Comparison of ENCODE assay signal across 1 cellular context in the genomic region with DNA sequence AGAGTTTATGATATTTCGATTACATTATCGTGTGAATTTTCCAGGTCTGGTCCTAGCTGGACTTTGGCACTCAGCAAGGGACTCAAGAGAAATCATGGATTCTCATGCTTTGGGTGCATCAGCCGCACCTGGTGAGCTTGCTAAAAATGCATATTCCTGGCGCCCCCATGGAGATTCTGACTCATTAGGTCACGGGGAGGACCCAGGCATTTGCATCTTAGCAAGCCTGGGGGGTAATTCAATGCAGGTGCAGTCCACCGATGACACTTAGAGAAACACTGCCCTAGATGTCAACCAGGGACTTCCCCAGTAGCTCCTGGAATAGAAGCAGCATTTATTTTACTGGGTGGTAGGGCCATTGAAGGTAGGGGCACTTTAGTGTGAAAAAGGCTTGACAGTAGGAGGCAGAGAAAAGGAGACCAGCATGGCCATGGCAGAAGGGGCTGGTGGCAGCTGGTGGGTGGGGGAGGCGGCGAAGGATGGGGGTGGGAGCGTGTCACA.
TF ChIP-seq lines count a peak whose summit lies in the region.

No MANE protein-coding gene starts in this region.

TF ChIP-seq in GM12878, 131 proteins besides CTCF, POLR2A, EP300 and RAD21 (continued from another document):
- TF ChIP-seq, protein P1, sequence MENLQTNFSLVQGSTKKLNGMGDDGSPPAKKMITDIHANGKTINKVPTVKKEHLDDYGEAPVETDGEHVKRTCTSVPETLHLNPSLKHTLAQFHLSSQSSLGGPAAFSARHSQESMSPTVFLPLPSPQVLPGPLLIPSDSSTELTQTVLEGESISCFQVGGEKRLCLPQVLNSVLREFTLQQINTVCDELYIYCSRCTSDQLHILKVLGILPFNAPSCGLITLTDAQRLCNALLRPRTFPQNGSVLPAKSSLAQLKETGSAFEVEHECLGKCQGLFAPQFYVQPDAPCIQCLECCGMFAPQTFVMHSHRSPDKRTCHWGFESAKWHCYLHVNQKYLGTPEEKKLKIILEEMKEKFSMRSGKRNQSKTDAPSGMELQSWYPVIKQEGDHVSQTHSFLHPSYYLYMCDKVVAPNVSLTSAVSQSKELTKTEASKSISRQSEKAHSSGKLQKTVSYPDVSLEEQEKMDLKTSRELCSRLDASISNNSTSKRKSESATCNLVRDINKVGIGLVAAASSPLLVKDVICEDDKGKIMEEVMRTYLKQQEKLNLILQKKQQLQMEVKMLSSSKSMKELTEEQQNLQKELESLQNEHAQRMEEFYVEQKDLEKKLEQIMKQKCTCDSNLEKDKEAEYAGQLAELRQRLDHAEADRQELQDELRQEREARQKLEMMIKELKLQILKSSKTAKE (IDR thresholded peaks at IDR 0.05; ENCODE audit: low read depth, poor library complexity, severe bottlenecking), result peak; percentile 88
- TF ChIP-seq, protein P2, sequence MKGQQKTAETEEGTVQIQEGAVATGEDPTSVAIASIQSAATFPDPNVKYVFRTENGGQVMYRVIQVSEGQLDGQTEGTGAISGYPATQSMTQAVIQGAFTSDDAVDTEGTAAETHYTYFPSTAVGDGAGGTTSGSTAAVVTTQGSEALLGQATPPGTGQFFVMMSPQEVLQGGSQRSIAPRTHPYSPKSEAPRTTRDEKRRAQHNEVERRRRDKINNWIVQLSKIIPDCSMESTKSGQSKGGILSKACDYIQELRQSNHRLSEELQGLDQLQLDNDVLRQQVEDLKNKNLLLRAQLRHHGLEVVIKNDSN (IDR thresholded peaks at IDR 0.05; ENCODE audit: borderline replicate concordance, extremely low read length, insufficient read depth, low read depth, low read length), result peak; percentile 56
- TF ChIP-seq CHD4 (IDR thresholded peaks at IDR 0.05) (0 out of 2 replicates have a peak, but pooled peaks have one; percentile 56), CREM (IDR thresholded peaks at IDR 0.05; ENCODE audit: low read depth) (peak; percentile 87), BMI1 (IDR thresholded peaks at IDR 0.05; ENCODE audit: borderline replicate concordance) (peak; percentile 29; the same call in 1 of the 2 replicates), PML (IDR thresholded peaks at IDR 0.05; ENCODE audit: low read length) (0 out of 2 replicates have a peak, but pooled peaks have one; percentile 36), CBFB (IDR thresholded peaks at IDR 0.05; ENCODE audit: low read depth) (peak; percentile 31; the same call in 1 of the 2 replicates), MTA3 (IDR thresholded peaks at IDR 0.05; ENCODE audit: borderline replicate concordance, low read length) (no peak), TCF3 (IDR thresholded peaks at IDR 0.05; ENCODE audit: borderline replicate concordance, insufficient read depth, low read depth, low read length) (peak; percentile 90), MYB (IDR thresholded peaks at IDR 0.05; ENCODE audit: borderline replicate concordance, low read depth, low read length) (no peak), CREB1 (IDR thresholded peaks at IDR 0.05; ENCODE audit: low read depth) (peak; percentile 76), DPF2 (IDR thresholded peaks at IDR 0.05) (peak; percentile 86), ZNF207 (IDR thresholded peaks at IDR 0.05; ENCODE audit: borderline replicate concordance) (no peak), GATAD2B (conservative IDR thresholded peaks at IDR 0.05; ENCODE audit: low read depth) (no peak; the same call in 1 of the 2 replicates), YY1 (IDR thresholded peaks at IDR 0.05; ENCODE audit: low read depth, low read length) (no peak), TAF1 (IDR thresholded peaks at IDR 0.05; ENCODE audit: borderline replicate concordance, low read depth, low read length) (peak; percentile 75; the same call in 1 of the 2 replicates), ATF7 (IDR thresholded peaks at IDR 0.05; ENCODE audit: low read depth) (peak; percentile 92), NFXL1 (IDR thresholded peaks at IDR 0.05; ENCODE audit: borderline replicate concordance) (no peak), NFIC (IDR thresholded peaks at IDR 0.05; ENCODE audit: low read depth, low read length) (peak; percentile 89), MXI1 (IDR thresholded peaks at IDR 0.05; ENCODE audit: low read depth, low read length) (peak; percentile 41), BACH1 (IDR thresholded peaks at IDR 0.05; ENCODE audit: borderline replicate concordance) (peak; percentile 15; the same call in 1 of the 2 replicates), POU2F2 (IDR thresholded peaks at IDR 0.05; ENCODE audit: borderline replicate concordance, low read depth, low read length) (peak; percentile 99), BRCA1 (IDR thresholded peaks at IDR 0.05; ENCODE audit: low read depth, low read length) (no peak), PAX8 (IDR thresholded peaks at IDR 0.05) (no peak), SUPT20H (IDR thresholded peaks at IDR 0.05; ENCODE audit: borderline replicate concordance, control insufficient read depth, low read depth, low read length) (no peak), BCL11A (IDR thresholded peaks at IDR 0.05; ENCODE audit: low read depth, low read length) (peak; percentile 78), KAT2A (conservative IDR thresholded peaks at IDR 0.05; ENCODE audit: control insufficient read depth, low read depth, low read length) (no peak), IRF4 (IDR thresholded peaks at IDR 0.05; ENCODE audit: low read depth, low read length) (0 out of 2 replicates have a peak, but pooled peaks have one; percentile 5)
- TF ChIP-seq, protein P3, sequence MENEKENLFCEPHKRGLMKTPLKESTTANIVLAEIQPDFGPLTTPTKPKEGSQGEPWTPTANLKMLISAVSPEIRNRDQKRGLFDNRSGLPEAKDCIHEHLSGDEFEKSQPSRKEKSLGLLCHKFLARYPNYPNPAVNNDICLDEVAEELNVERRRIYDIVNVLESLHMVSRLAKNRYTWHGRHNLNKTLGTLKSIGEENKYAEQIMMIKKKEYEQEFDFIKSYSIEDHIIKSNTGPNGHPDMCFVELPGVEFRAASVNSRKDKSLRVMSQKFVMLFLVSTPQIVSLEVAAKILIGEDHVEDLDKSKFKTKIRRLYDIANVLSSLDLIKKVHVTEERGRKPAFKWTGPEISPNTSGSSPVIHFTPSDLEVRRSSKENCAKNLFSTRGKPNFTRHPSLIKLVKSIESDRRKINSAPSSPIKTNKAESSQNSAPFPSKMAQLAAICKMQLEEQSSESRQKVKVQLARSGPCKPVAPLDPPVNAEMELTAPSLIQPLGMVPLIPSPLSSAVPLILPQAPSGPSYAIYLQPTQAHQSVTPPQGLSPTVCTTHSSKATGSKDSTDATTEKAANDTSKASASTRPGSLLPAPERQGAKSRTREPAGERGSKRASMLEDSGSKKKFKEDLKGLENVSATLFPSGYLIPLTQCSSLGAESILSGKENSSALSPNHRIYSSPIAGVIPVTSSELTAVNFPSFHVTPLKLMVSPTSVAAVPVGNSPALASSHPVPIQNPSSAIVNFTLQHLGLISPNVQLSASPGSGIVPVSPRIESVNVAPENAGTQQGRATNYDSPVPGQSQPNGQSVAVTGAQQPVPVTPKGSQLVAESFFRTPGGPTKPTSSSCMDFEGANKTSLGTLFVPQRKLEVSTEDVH (IDR thresholded peaks at IDR 0.05; ENCODE audit: low read depth, partially characterized antibody), result no peak
- TF ChIP-seq, protein P4, sequence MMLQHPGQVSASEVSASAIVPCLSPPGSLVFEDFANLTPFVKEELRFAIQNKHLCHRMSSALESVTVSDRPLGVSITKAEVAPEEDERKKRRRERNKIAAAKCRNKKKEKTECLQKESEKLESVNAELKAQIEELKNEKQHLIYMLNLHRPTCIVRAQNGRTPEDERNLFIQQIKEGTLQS (IDR thresholded peaks at IDR 0.05; ENCODE audit: borderline replicate concordance, extremely low read depth, low read depth, low read length), result peak; percentile 36; the same call in 1 of the 2 replicates
- TF ChIP-seq, protein P5, sequence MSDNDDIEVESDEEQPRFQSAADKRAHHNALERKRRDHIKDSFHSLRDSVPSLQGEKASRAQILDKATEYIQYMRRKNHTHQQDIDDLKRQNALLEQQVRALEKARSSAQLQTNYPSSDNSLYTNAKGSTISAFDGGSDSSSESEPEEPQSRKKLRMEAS (IDR thresholded peaks at IDR 0.05; ENCODE audit: low read depth, low read length), result peak; percentile 57
